11 cellular contexts compared by ENCODE assay signal in genomic region chr2:105397025-105397722, GRCh38. TPM values are rescaled to one million over a fixed set of nuclear protein-coding genes. Genes with fewer than 3 reads are reported as not detected.
A peak's percentile ranks its signal among the peaks of the same experiment; 100 is the strongest.
DNase-seq lines count a peak whose midpoint lies in the region; ATAC-seq, FAIRE-seq and TF ChIP-seq lines count a peak whose summit lies in the region.
"Had no signal": no experiment of that assay in that cellular context is flagged by ENCODE, and none has a peak within 500 bp of the region (broad histone marks: within the 10 kb centered on the region; RNA-seq: fewer than 3 reads in every experiment).

No MANE protein-coding gene starts in this region.

- H3K27ac Mint-ChIP-seq in T-cell = no peak overlapping the region
- H3K27ac Mint-ChIP-seq: IgD-negative memory B cell had no signal

- H3K79me2 ChIP-seq in smooth muscle cell (ENCODE audit: low read depth) = peaks cover 63% of the 10 kb centered on the region

- peak overlapping the region; percentile 100 for H3K9ac ChIP-seq in smooth muscle cell (ENCODE audit: low read depth)

- H2AFZ ChIP-seq in smooth muscle cell (ENCODE audit: low read depth) = no peak overlapping the region

- POLR2A ChIA-PET in T-cell (lab: Charles Lee) = interaction anchor here in 1 of 2 donors (0.7 kb wide), 1 partner anchor 124 kb away, joined by 6 read pairs; no protein-coding TSS in a partner anchor

- H3K27me3 ChIP-seq in foreskin keratinocyte (no peaks in the 10 kb centered on the region), smooth muscle cell (ENCODE audit: low read depth) (no peaks in the 10 kb centered on the region)

- H3F3A ChIP-seq in smooth muscle cell (ENCODE audit: low read depth) = peaks cover 7% of the 10 kb centered on the region

- peaks cover 11% of the 10 kb centered on the region for H3K4me1 ChIP-seq in foreskin keratinocyte
- peaks cover 18% of the 10 kb centered on the region for H3K4me1 ChIP-seq in smooth muscle cell (ENCODE audit: low read depth)

- TF ChIP-seq CTCF in foreskin keratinocyte (conservative IDR thresholded peaks at IDR 0.05) (no peak), smooth muscle cell (IDR thresholded peaks at IDR 0.05; ENCODE audit: borderline replicate concordance, insufficient read depth, poor library complexity, severe bottlenecking) (no peak), D721Med (IDR thresholded peaks at IDR 0.05; ENCODE audit: insufficient read depth, missing control alignments) (no peak)

- DNase-seq in NCI-H82 (lab: John Stamatoyannopoulos, UW) = peak; percentile 27
- no peak for DNase-seq in NCI-H82 treated with DMSO at 0.1 percent for 48 hours (lab: John Stamatoyannopoulos, UW; ENCODE audit: unreplicated experiment)
- no peak for DNase-seq in T-cell
- DNase-seq in foreskin keratinocyte = no peak
- no peak for DNase-seq in smooth muscle cell (lab: John Stamatoyannopoulos, UW; ENCODE audit: unreplicated experiment)
- DNase-seq in D721Med (ENCODE audit: insufficient read length, low spot score) = no peak
- no peak for DNase-seq in AML-193 (lab: John Stamatoyannopoulos, UW)
- DNase-seq in DMS79 (lab: John Stamatoyannopoulos, UW) = no peak

- H3K4me2 ChIP-seq in smooth muscle cell = peak overlapping the region; percentile 97

- H3K4me3 ChIP-seq in smooth muscle cell = peak overlapping the region; percentile 100
- H3K4me3 ChIP-seq: body of pancreas had no signal

- H3K36me3 ChIP-seq in smooth muscle cell (ENCODE audit: low read depth) = no peaks in the 10 kb centered on the region

- WGBS in smooth muscle cell (ENCODE audit: low lambda C conversion rate) = 49% methylated on average over 13 of the region's 13 CpGs

- peaks cover 45% of the 10 kb centered on the region for H4K20me1 ChIP-seq in smooth muscle cell (ENCODE audit: low read depth)

- peak overlapping the region; percentile 87 for H3K27ac ChIP-seq in foreskin keratinocyte
- peak overlapping the region; percentile 97 for H3K27ac ChIP-seq in smooth muscle cell (ENCODE audit: low read depth)

- H3K36me3 Mint-ChIP-seq in T-cell = no peaks in the 10 kb centered on the region
- H3K36me3 Mint-ChIP-seq: IgD-negative memory B cell had no signal

- no peaks in the 10 kb centered on the region for H3K9me3 ChIP-seq in smooth muscle cell (replicated peaks; ENCODE audit: low read depth)
- H3K9me3 ChIP-seq: body of pancreas had no signal

- ATAC-seq in T-cell (replicated peaks in 1 of 4) (no peak), foreskin keratinocyte (peak; percentile 6)
- ATAC-seq: body of pancreas had no signal

- CTCF ChIA-PET in T-cell (lab: Charles Lee) = interaction anchor here in 1 of 2 donors (0.6 kb wide), 2 partner anchors 37 to 455 kb away, joined by 5 to 6 read pairs; no protein-coding TSS in a partner anchor

- no peak for FAIRE-seq in D721Med (lab: Jason Lieb, UNC)
- FAIRE-seq: A204.1 had no signal

- H3K4me3 Mint-ChIP-seq in T-cell = peak overlapping the region; percentile 24 to 46 (median 34)

- no peaks in the 10 kb centered on the region for H3K9me3 Mint-ChIP-seq in T-cell
- H3K9me3 Mint-ChIP-seq: IgD-negative memory B cell had no signal

- peaks cover 0 to 31% of the 10 kb centered on the region in 2 donors for H3K27me3 Mint-ChIP-seq in T-cell

- peaks cover 0 to 13% (median 11%) of the 10 kb centered on the region in 3 donors for H3K4me1 Mint-ChIP-seq in T-cell

RNA-seq across cellular contexts. Expression of gene FHL2, which starts 1.7 kb away (rescaled TPM):
- total RNA-seq in T-cell (1 to 10 TPM in 4 of 5 donors, under 1 TPM in 1; 0.56 to 1.2 (median 1.1) TPM), foreskin keratinocyte (85.9 and 110 TPM in 2 replicates), smooth muscle cell (67.6 and 98.0 TPM in 2 replicates)
- polyA plus RNA-seq in foreskin keratinocyte (92.7 and 112 TPM in 2 replicates), smooth muscle cell (64.1 and 82.8 TPM in 2 replicates)

RNA-seq across cellular contexts. Expression of gene C2orf49, which starts 59.8 kb away (rescaled TPM):
- total RNA-seq in T-cell (10 to 100 TPM; 19.3 to 27.1 (median 21.4) TPM), foreskin keratinocyte (16.7 and 18.4 TPM in 2 replicates), smooth muscle cell (23.2 and 37.7 TPM in 2 replicates)
- polyA plus RNA-seq in foreskin keratinocyte (11.1 and 13.2 TPM in 2 replicates), smooth muscle cell (17.9 and 18.8 TPM in 2 replicates)

Comparison
In these comparisons a context has a peak if more than half of its experiments do, and no peak if none do; other contexts are left out.
1. RNA of gene FHL2, which starts 1.7 kb away (total RNA-seq): 67.6 to 98.0 TPM in smooth muscle cell and 85.9 to 110 TPM in foreskin keratinocyte; 0.56 to 1.2 TPM in T-cell; every median in the first group is over 10 times any median in the second.